1 cellular context compared by ENCODE assay signal in the genomic region with DNA sequence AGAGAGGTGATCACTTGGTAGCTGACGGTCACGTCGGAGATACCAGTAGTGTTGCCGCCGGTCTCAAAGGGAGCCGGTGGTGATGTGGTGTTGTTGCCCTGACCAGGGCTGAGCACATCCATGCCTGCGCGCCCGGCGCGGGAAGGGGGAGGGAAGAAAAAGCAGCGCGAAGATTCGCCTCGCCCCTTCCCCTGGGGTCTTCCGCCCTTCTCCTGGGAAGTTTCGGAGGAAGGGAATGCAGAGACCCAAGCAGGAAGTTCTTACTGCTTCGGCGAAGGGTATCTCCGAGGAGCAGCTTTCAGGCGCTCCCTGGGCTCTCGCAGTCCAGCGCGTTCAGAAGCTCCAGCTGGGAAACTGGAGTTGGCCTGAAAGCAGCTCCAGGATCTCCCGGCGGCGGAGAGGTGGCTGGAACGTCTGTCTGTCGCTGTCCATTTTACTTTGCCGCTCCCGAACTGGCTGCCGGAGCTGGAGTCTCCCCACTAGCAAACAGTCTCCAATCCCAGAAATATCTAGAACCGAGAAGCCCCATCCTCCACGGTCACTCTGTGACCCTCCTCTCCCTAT.
TF ChIP-seq lines count a peak whose summit lies in the region.

No MANE protein-coding gene starts in this region.

TF ChIP-seq in SK-N-SH, 30 proteins besides CTCF, POLR2A, EP300 and RAD21:
- TF ChIP-seq REST (IDR thresholded peaks at IDR 0.05; ENCODE audit: low read depth, low read length) (peak; percentile 76; the same call in 1 of the 2 replicates), RFX5 (IDR thresholded peaks at IDR 0.05; ENCODE audit: low read length) (no peak)
